22 cellular contexts compared by ENCODE assay signal in the genomic region with DNA sequence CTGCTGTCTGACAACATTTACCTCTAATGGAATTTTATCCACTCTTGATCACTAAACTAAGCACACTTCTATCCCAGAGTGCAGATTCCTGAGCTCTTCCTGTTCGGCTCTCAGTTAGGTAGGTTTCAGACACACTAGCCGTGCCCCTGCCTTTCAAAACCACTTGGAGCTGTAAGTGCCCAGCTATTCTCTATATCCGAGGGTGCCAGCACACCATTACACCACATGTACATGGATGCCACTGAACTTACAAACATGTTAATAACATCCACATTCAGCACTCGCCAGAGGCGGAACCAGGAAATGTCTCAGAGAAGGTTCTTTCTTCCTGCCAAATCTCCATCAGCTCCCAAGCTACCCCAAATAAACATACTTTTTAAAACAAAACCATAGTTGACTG.
DNase-seq lines count a peak whose midpoint lies in the region; ATAC-seq and TF ChIP-seq lines count a peak whose summit lies in the region.
"Had no signal": no experiment of that assay in that cellular context is flagged by ENCODE, and none has a peak within 500 bp of the region (broad histone marks: within the 10 kb centered on the region; RNA-seq: fewer than 3 reads in every experiment).

No MANE protein-coding gene starts in this region.

- peaks cover 17% of the 10 kb centered on the region for H3K27me3 Mint-ChIP-seq in activated CD8-positive, alpha-beta T cell treated with anti-CD3 and anti-CD28 coated beads, Interleukin-2, amount 10 ng/mL, durations not matched to agents 7 days and 5 days (ENCODE audit: low read depth)

- H3K4me1 ChIP-seq in adipocyte (ENCODE audit: control insufficient read depth, insufficient read depth, low read length) = peaks cover 27% of the 10 kb centered on the region
- H3K4me1 ChIP-seq in esophagus (ENCODE audit: control insufficient read depth in 2 of 2, insufficient read depth in 2 of 2, low read length in 1 of 2) = peaks cover 0 to 6% of the 10 kb centered on the region in 2 donors
- H3K4me1 ChIP-seq in muscle layer of colon (ENCODE audit: insufficient read depth, low read length) = peaks cover 16% of the 10 kb centered on the region
- peaks cover 0 to 23% (median 2%) of the 10 kb centered on the region in 4 donors for H3K4me1 ChIP-seq in tibial artery
- H3K4me1 ChIP-seq: HAP-1, testis had no signal

- H3K27me3 ChIP-seq in adipocyte (replicated peaks; ENCODE audit: control insufficient read depth, insufficient read depth, low read length) (peaks cover 3% of the 10 kb centered on the region), esophagus (ENCODE audit: control insufficient read depth in 1 of 2, insufficient read depth in 2 of 2, low read length in 2 of 2) (no peaks in the 10 kb centered on the region), muscle layer of colon (ENCODE audit: control insufficient read depth in 1 of 2, insufficient read depth in 2 of 2, low read length in 2 of 2) (no peaks in the 10 kb centered on the region), tibial artery (no peaks in the 10 kb centered on the region)
- H3K27me3 ChIP-seq: testis had no signal

- no peaks in the 10 kb centered on the region for H3K9me3 ChIP-seq in adipocyte (ENCODE audit: control insufficient read depth, low read length)
- no peaks in the 10 kb centered on the region for H3K9me3 ChIP-seq in esophagus (ENCODE audit: control insufficient read depth in 2 of 2, insufficient read depth in 1 of 2, low read depth in 1 of 2, low read length in 1 of 2)
- no peaks in the 10 kb centered on the region for H3K9me3 ChIP-seq in muscle layer of colon (ENCODE audit: low read length)
- H3K9me3 ChIP-seq in tibial artery = no peaks in the 10 kb centered on the region
- H3K9me3 ChIP-seq: HAP-1, testis had no signal

- H3K27ac Mint-ChIP-seq in activated CD8-positive, alpha-beta T cell treated with anti-CD3 and anti-CD28 coated beads, Interleukin-2, amount 10 ng/mL, durations not matched to agents 7 days and 5 days = no peak overlapping the region
- H3K27ac Mint-ChIP-seq: activated B cell treated with CpG ODN at 0.5 μM for 24 hours; activated naive CD8-positive, alpha-beta T cell treated with anti-CD3 and anti-CD28 coated beads for 36 hours; CD4-positive, alpha-beta T cell; mesothelial cell of epicardium; stimulated activated effector memory CD8-positive, alpha-beta T cell treated with anti-CD3 and anti-CD28 coated beads, Interleukin-12 subunit alpha, Interleukin-12 subunit beta, amount 100 ng/mL, for 72 hours had no signal

- H3K9ac ChIP-seq in adipocyte (ENCODE audit: low read length) = peak overlapping the region; percentile 24
- no peak overlapping the region for H3K9ac ChIP-seq in muscle layer of colon (ENCODE audit: low read length)

- intact Hi-C loops in tibial artery (cut with DNase I; ENCODE audit: low total_unique reads) = no loop called here

- CTCF ChIA-PET in activated CD8-positive, alpha-beta T cell treated with anti-CD3 and anti-CD28 coated beads, Interleukin-2, amount 10 ng/mL, durations not matched to agents 7 days and 5 days (lab: Charles Lee) = no interaction called here

- H3K4me1 Mint-ChIP-seq in activated CD8-positive, alpha-beta T cell treated with anti-CD3 and anti-CD28 coated beads, Interleukin-2, amount 10 ng/mL, durations not matched to agents 7 days and 5 days (ENCODE audit: low read depth) = no peaks in the 10 kb centered on the region
- H3K4me1 Mint-ChIP-seq: activated B cell treated with CpG ODN at 0.5 μM for 24 hours had no signal

- H3K4me3 Mint-ChIP-seq in activated CD8-positive, alpha-beta T cell treated with anti-CD3 and anti-CD28 coated beads, Interleukin-2, amount 10 ng/mL, durations not matched to agents 7 days and 5 days = no peak overlapping the region
- H3K4me3 Mint-ChIP-seq: activated B cell treated with CpG ODN at 0.5 μM for 24 hours; activated naive CD8-positive, alpha-beta T cell treated with anti-CD3 and anti-CD28 coated beads for 36 hours; CD4-positive, alpha-beta T cell; mesothelial cell of epicardium; stimulated activated effector memory CD8-positive, alpha-beta T cell treated with anti-CD3 and anti-CD28 coated beads, Interleukin-12 subunit alpha, Interleukin-12 subunit beta, amount 100 ng/mL, for 72 hours had no signal

- POLR2A ChIA-PET in activated CD8-positive, alpha-beta T cell treated with anti-CD3 and anti-CD28 coated beads, Interleukin-2, amount 10 ng/mL, durations not matched to agents 7 days and 5 days (lab: Charles Lee) = no interaction called here

- DNase-seq in adipocyte (ENCODE audit: low read depth) (no peak), tibial artery (peak in 1 of 2 donors; percentile 24), NCI-H524 treated with DMSO at 0.1 percent for 48 hours (lab: John Stamatoyannopoulos, UW) (no peak)
- DNase-seq in activated CD8-positive, alpha-beta T cell treated with anti-CD3 and anti-CD28 coated beads, Interleukin-2, amount 10 ng/mL, durations not matched to agents 7 days and 5 days = no peak
- DNase-seq: activated B cell treated with CpG ODN at 0.5 μM for 24 hours; activated CD4-positive, alpha-beta T cell treated with anti-CD3 and anti-CD28 coated beads, Interleukin-2, amount 50 U/mL, for 4 hours; activated CD8-positive, alpha-beta memory T cell treated with anti-CD3 and anti-CD28 coated beads, Interleukin-2, amount 50 U/mL, for 48 hours; activated naive CD8-positive, alpha-beta T cell treated with anti-CD3 and anti-CD28 coated beads for 36 hours; CD4-positive, alpha-beta T cell; DMS153; NCI-H1436; stimulated activated CD4-positive, alpha-beta T cell treated with anti-CD3 and anti-CD28 coated beads, Interleukin-2, amount 100 ng/mL, for 24 hours; T-helper 9 cell; testis had no signal

- no peak for TF ChIP-seq CTCF in tibial artery (IDR thresholded peaks at IDR 0.05)

- peak overlapping the region; percentile 42 for H3K4me3 ChIP-seq in adipocyte (ENCODE audit: low read length)
- no peak overlapping the region for H3K4me3 ChIP-seq in esophagus (ENCODE audit: low read depth in 1 of 2, low read length in 2 of 2)
- no peak overlapping the region for H3K4me3 ChIP-seq in muscle layer of colon (ENCODE audit: low read depth in 1 of 2, low read length in 2 of 2)
- H3K4me3 ChIP-seq in tibial artery = no peak overlapping the region
- H3K4me3 ChIP-seq: coronary artery, HAP-1, testis had no signal

- H3K36me3 Mint-ChIP-seq in activated CD8-positive, alpha-beta T cell treated with anti-CD3 and anti-CD28 coated beads, Interleukin-2, amount 10 ng/mL, durations not matched to agents 7 days and 5 days (ENCODE audit: low read depth) = no peaks in the 10 kb centered on the region
- H3K36me3 Mint-ChIP-seq: activated naive CD8-positive, alpha-beta T cell treated with anti-CD3 and anti-CD28 coated beads for 36 hours; mesothelial cell of epicardium; stimulated activated effector memory CD8-positive, alpha-beta T cell treated with anti-CD3 and anti-CD28 coated beads, Interleukin-12 subunit alpha, Interleukin-12 subunit beta, amount 100 ng/mL, for 72 hours had no signal

- H3K36me3 ChIP-seq in adipocyte (ENCODE audit: control insufficient read depth, insufficient read depth, low read length, severe bottlenecking) (no peaks in the 10 kb centered on the region), esophagus (ENCODE audit: control insufficient read depth in 2 of 2, insufficient read depth in 2 of 2, low read length in 1 of 2) (no peaks in the 10 kb centered on the region), muscle layer of colon (ENCODE audit: insufficient read depth, low read length) (no peaks in the 10 kb centered on the region), tibial artery (no peaks in the 10 kb centered on the region)
- H3K36me3 ChIP-seq: HAP-1 had no signal

- no peaks in the 10 kb centered on the region for H3K9me3 Mint-ChIP-seq in activated CD8-positive, alpha-beta T cell treated with anti-CD3 and anti-CD28 coated beads, Interleukin-2, amount 10 ng/mL, durations not matched to agents 7 days and 5 days (ENCODE audit: insufficient read depth)
- H3K9me3 Mint-ChIP-seq: activated B cell treated with CpG ODN at 0.5 μM for 24 hours; activated naive CD8-positive, alpha-beta T cell treated with anti-CD3 and anti-CD28 coated beads for 36 hours; CD4-positive, alpha-beta T cell; mesothelial cell of epicardium; stimulated activated effector memory CD8-positive, alpha-beta T cell treated with anti-CD3 and anti-CD28 coated beads, Interleukin-12 subunit alpha, Interleukin-12 subunit beta, amount 100 ng/mL, for 72 hours had no signal

- H3K27ac ChIP-seq in esophagus (ENCODE audit: low read depth in 2 of 2, low read length in 1 of 2) (peak overlapping the region; percentile 44 to 70), muscle layer of colon (ENCODE audit: low read depth, low read length) (peak overlapping the region; percentile 64), tibial artery (peak overlapping the region; percentile 37 to 56)

- no peak for ATAC-seq in activated CD8-positive, alpha-beta T cell treated with anti-CD3 and anti-CD28 coated beads, Interleukin-2, amount 10 ng/mL, durations not matched to agents 7 days and 5 days
- ATAC-seq in HG03045 (IDR thresholded peaks at IDR 0.05; ENCODE audit: unreplicated experiment) = no peak
- no peak for ATAC-seq in GM18873 (IDR thresholded peaks at IDR 0.05; ENCODE audit: low FRiP score, unreplicated experiment)
- ATAC-seq: stimulated activated effector memory CD8-positive, alpha-beta T cell treated with anti-CD3 and anti-CD28 coated beads, Interleukin-12 subunit alpha, Interleukin-12 subunit beta, amount 100 ng/mL, for 72 hours had no signal

- WGBS in esophagus, 2 donors = 44 to 48% methylated on average over 5 of the region's 5 CpGs
